Comparison of ENCODE assay signal across 1 cellular context in the genomic region with DNA sequence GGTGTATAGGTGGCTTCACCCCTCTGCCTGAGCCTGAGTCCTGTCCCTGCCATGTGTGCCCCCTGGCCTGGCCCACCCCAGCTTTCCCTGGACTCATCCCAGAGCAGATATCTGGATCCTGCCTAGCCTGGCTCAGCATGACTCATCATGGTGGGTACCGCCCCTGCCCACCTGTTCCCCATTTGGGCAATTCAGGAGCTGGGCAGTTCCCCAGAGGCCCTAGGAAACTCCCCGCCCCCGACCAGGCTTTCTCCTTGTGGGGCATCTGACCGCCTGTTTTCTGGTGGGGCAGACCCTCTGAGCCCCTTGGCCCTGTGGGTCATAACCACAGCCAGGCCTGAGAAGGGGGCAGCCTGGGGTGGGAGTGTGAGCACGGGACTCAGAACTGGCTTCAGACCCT.
TF ChIP-seq lines count a peak whose summit lies in the region.

No MANE protein-coding gene starts in this region.

TF ChIP-seq in GM12878, 131 proteins besides CTCF, POLR2A, EP300 and RAD21:
- TF ChIP-seq MEF2B (IDR thresholded peaks at IDR 0.05; ENCODE audit: partially characterized antibody, poor library complexity, severe bottlenecking): peak; percentile 80
- no peak for TF ChIP-seq STAT3 (IDR thresholded peaks at IDR 0.05; ENCODE audit: low read depth, low read length)
- TF ChIP-seq, protein P1, sequence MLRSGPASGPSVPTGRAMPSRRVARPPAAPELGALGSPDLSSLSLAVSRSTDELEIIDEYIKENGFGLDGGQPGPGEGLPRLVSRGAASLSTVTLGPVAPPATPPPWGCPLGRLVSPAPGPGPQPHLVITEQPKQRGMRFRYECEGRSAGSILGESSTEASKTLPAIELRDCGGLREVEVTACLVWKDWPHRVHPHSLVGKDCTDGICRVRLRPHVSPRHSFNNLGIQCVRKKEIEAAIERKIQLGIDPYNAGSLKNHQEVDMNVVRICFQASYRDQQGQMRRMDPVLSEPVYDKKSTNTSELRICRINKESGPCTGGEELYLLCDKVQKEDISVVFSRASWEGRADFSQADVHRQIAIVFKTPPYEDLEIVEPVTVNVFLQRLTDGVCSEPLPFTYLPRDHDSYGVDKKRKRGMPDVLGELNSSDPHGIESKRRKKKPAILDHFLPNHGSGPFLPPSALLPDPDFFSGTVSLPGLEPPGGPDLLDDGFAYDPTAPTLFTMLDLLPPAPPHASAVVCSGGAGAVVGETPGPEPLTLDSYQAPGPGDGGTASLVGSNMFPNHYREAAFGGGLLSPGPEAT (IDR thresholded peaks at IDR 0.05; ENCODE audit: low read depth): peak; percentile 55; the same call in 1 of the 2 replicates
- no peak for TF ChIP-seq MEF2A (IDR thresholded peaks at IDR 0.05; ENCODE audit: insufficient read depth, low read depth, low read length)
- 0 out of 2 replicates have a peak, but pooled peaks have one; percentile 15 for TF ChIP-seq MTA2 (IDR thresholded peaks at IDR 0.05; ENCODE audit: low read depth)
- no peak for TF ChIP-seq MTA3 (IDR thresholded peaks at IDR 0.05; ENCODE audit: borderline replicate concordance, low read length)
- TF ChIP-seq GATAD2B (conservative IDR thresholded peaks at IDR 0.05; ENCODE audit: low read depth): 0 out of 2 replicates have a peak, but pooled peaks have one; percentile 22
- 0 out of 2 replicates have a peak, but pooled peaks have one; percentile 41 for TF ChIP-seq DPF2 (IDR thresholded peaks at IDR 0.05)
- 0 out of 2 replicates have a peak, but pooled peaks have one; percentile 22 for TF ChIP-seq NR2F1 (conservative IDR thresholded peaks at IDR 0.05)
- peak in 1 of 2 experiments; percentile 24; a peak in 2 of 4 replicates for TF ChIP-seq BHLHE40 (IDR thresholded peaks at IDR 0.05; ENCODE audit: borderline replicate concordance in 1 of 2, low read depth in 2 of 2, low read length in 1 of 2)
- peak in 1 of 2 experiments; percentile 29; a peak in 1 of 4 replicates for TF ChIP-seq IKZF2 (IDR thresholded peaks at IDR 0.05)
- TF ChIP-seq RELA (IDR thresholded peaks at IDR 0.05; ENCODE audit: borderline replicate concordance, partially characterized antibody): peak; percentile 65
- peak; percentile 69 for TF ChIP-seq IKZF1 (conservative IDR thresholded peaks at IDR 0.05)
